ENCODE assay signal across 8 cellular contexts in genomic region chr10:126749030-126749655, GRCh38.
DNase-seq lines count a peak whose midpoint lies in the region; ATAC-seq and TF ChIP-seq lines count a peak whose summit lies in the region.

No MANE protein-coding gene starts in this region.

- no peak overlapping the region for H3K4me3 ChIP-seq in KMS-11 (IDR thresholded peaks at IDR 0.05; ENCODE audit: insufficient read depth, low read depth, low read length)

- H3K27ac Mint-ChIP-seq in brain = peak overlapping the region in 1 of 5 experiments; percentile 64

- no peaks in the 10 kb centered on the region for H4K20me1 ChIP-seq in KMS-11 (ENCODE audit: insufficient read depth)

- H3K79me2 ChIP-seq in KMS-11 (ENCODE audit: insufficient read depth, low read depth) = no peaks in the 10 kb centered on the region

- peaks cover 0 to 4% (median 3%) of the 10 kb centered on the region in 5 experiments for H3K9me3 Mint-ChIP-seq in brain

- peak; percentile 66 for TF ChIP-seq CTCF in KMS-11 (conservative IDR thresholded peaks at IDR 0.05; ENCODE audit: low read depth, low read length)
- peak; percentile 76 to 91 for TF ChIP-seq CTCF in brain (conservative IDR thresholded peaks at IDR 0.05)

- H3K4me1 ChIP-seq in KMS-11 (ENCODE audit: low read depth, poor library complexity, severe bottlenecking) = no peaks in the 10 kb centered on the region

- ATAC-seq in GM18907 (IDR thresholded peaks at IDR 0.05; ENCODE audit: unreplicated experiment) = peak; percentile 77
- ATAC-seq in HG03378 (IDR thresholded peaks at IDR 0.05; ENCODE audit: unreplicated experiment) = no peak

- DNase-seq in AG20443 (ENCODE audit: low spot score) (peak; percentile 86), T-helper 9 cell (peak; percentile 8), iPS-NIHi11 (ENCODE audit: low spot score) (peak; percentile 74), smooth muscle cell of the brain vasculature (ENCODE audit: low read depth, low spot score) (peak; percentile 70)

- no peaks in the 10 kb centered on the region for H3K36me3 Mint-ChIP-seq in brain

- no peaks in the 10 kb centered on the region for H3K36me3 ChIP-seq in KMS-11 (ENCODE audit: insufficient read depth)

- peaks cover 11% of the 10 kb centered on the region for H3K27me3 Mint-ChIP-seq in brain

- H3K4me1 Mint-ChIP-seq in brain = peaks cover 4% of the 10 kb centered on the region

- H3K27me3 ChIP-seq in KMS-11 (ENCODE audit: insufficient read depth, low read depth) = no peaks in the 10 kb centered on the region

- H2AFZ ChIP-seq in KMS-11 (ENCODE audit: low read depth) = no peak overlapping the region

- H3K4me3 Mint-ChIP-seq in brain = peak overlapping the region in 1 of 5 experiments; percentile 42

- H3K4me2 ChIP-seq in KMS-11 = no peak overlapping the region

- no peak overlapping the region for H3K9ac ChIP-seq in KMS-11

- H3K27ac ChIP-seq in KMS-11 = no peak overlapping the region

Comparison
In these comparisons a context has a peak if more than half of its experiments do, and no peak if none do; other contexts are left out.
1. DNase-seq: peak in every context shown above with its lines; median percentile 86 in AG20443; 74 in iPS-NIHi11; 70 in smooth muscle cell of the brain vasculature; 8 in T-helper 9 cell.